Comparison of ENCODE assay signal across 1 cellular context in genomic region chr9:89771205-89771604, GRCh38.
TF ChIP-seq lines count a peak whose summit lies in the region.

No MANE protein-coding gene starts in this region.

TF ChIP-seq in H1, 55 proteins besides CTCF, POLR2A, EP300 and RAD21 (continued from another document):
- TF ChIP-seq ATF3 (IDR thresholded peaks at IDR 0.05; ENCODE audit: insufficient read depth, low read depth, low read length): no peak
- TF ChIP-seq BACH1 (IDR thresholded peaks at IDR 0.05; ENCODE audit: low read length): no peak
- no peak for TF ChIP-seq YY1 (IDR thresholded peaks at IDR 0.05; ENCODE audit: low read depth, low read length)
- no peak for TF ChIP-seq FOSL1 (IDR thresholded peaks at IDR 0.05; ENCODE audit: insufficient read depth, low read depth, low read length)
